In the genomic region with DNA sequence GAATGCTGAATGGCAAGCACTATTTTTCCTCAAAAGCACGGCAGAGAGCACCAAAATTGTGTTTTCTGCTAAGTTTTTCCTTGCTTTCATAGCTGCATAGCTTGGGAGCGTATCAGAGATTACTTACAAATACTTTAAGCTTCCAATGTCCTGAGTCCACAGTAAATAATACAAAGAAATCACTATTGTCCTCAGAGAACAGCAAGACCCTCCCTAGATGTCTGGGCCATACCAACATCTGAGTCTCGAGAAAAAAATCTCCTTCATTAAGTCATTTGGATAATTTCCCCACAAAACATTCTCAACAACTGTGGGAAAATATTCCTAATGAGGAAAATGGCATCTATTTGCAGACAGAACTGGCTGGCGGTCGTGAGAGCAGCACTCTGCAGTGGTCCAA, we compare ENCODE assay signal across 22 cellular contexts.
"Had no signal": no experiment of that assay in that cellular context is flagged by ENCODE, and none has a peak within 500 bp of the region (broad histone marks: within the 10 kb centered on the region; RNA-seq: fewer than 3 reads in every experiment).

No MANE protein-coding gene starts in this region.

- H3K4me3 Mint-ChIP-seq: activated naive CD4-positive, alpha-beta T cell treated with anti-CD3 and anti-CD28 coated beads for 36 hours; central memory CD8-positive, alpha-beta T cell; neural crest cell; T-helper 1 cell treated with Interleukin-12 subunit alpha and Interleukin-12 subunit beta and Interleukin-4 antibody, amounts not matched to agents 30 μg/mL and 1 μg/mL, for 36 hours had no signal

- H3K9me3 ChIP-seq: colonic mucosa, left lung, mucosa of descending colon, prostate gland, right atrium auricular region, transverse colon had no signal

- H3K9me3 Mint-ChIP-seq: activated naive CD4-positive, alpha-beta T cell treated with anti-CD3 and anti-CD28 coated beads for 36 hours; activated T-helper 2 cell treated with anti-CD3 and anti-CD28 coated beads, Interferon-gamma antibody, Interleukin-2, Interleukin-4, amounts not matched to agents 10 μg/mL and 5 μg/mL and 100 μg/mL, durations not matched to agents 14 hours and 24 hours and 36 hours; central memory CD8-positive, alpha-beta T cell; naive B cell; neural crest cell; T-helper 1 cell treated with Interleukin-12 subunit alpha and Interleukin-12 subunit beta and Interleukin-4 antibody, amounts not matched to agents 30 μg/mL and 1 μg/mL, for 36 hours had no signal

- H3K27ac Mint-ChIP-seq: activated naive CD4-positive, alpha-beta T cell treated with anti-CD3 and anti-CD28 coated beads for 36 hours; activated T-helper 2 cell treated with anti-CD3 and anti-CD28 coated beads, Interferon-gamma antibody, Interleukin-2, Interleukin-4, amounts not matched to agents 10 μg/mL and 5 μg/mL and 100 μg/mL, durations not matched to agents 14 hours and 24 hours and 36 hours; T-helper 1 cell treated with Interleukin-12 subunit alpha and Interleukin-12 subunit beta and Interleukin-4 antibody, amounts not matched to agents 30 μg/mL and 1 μg/mL, for 36 hours had no signal

- H3K27me3 ChIP-seq: brain microvascular endothelial cell, colonic mucosa, foreskin keratinocyte, left lung, right atrium auricular region, transverse colon had no signal

- H3K27me3 Mint-ChIP-seq: central memory CD8-positive, alpha-beta T cell; naive B cell had no signal

- ATAC-seq: foreskin keratinocyte; left lung; mucosa of descending colon; stimulated activated naive CD8-positive, alpha-beta T cell treated with anti-CD3 and anti-CD28 coated beads, Interleukin-15, Interleukin-2, amounts not matched to agents 100 U/mL and 50 U/mL, for 24 hours had no signal

- H3K27ac ChIP-seq: brain microvascular endothelial cell, colonic mucosa, foreskin keratinocyte, left lung, skin epidermis, transverse colon had no signal

- H3K36me3 ChIP-seq: brain microvascular endothelial cell, colonic mucosa, left lung, prostate gland, right atrium auricular region, transverse colon had no signal

- DNase-seq: activated CD4-positive, alpha-beta T cell treated with anti-CD3 and anti-CD28 coated beads for 1 hour; activated CD4-positive, alpha-beta T cell treated with anti-CD3 and anti-CD28 coated beads, Interleukin-2, amount 50 U/mL, for 48 hours; activated naive CD4-positive, alpha-beta T cell treated with anti-CD3 and anti-CD28 coated beads for 36 hours; activated T-cell treated with anti-CD3 and anti-CD28 coated beads for 4 hours; brain microvascular endothelial cell; colonic mucosa; foreskin keratinocyte; kidney; left lung; mesenchymal stem cell; mucosa of descending colon; naive B cell; stimulated activated naive CD8-positive, alpha-beta T cell treated with anti-CD3 and anti-CD28 coated beads, Interleukin-15, Interleukin-2, amounts not matched to agents 100 U/mL and 50 U/mL, for 24 hours; substantia nigra; transverse colon had no signal

- H3K4me3 ChIP-seq: colonic mucosa, left lung, mucosa of descending colon, prostate gland, right atrium auricular region, skin epidermis, transverse colon had no signal
